ENCODE assay signal across 21 cellular contexts in genomic region chr9:18863821-18864220, GRCh38.
"Had no signal": no experiment of that assay in that cellular context is flagged by ENCODE, and none has a peak within 500 bp of the region (broad histone marks: within the 10 kb centered on the region; RNA-seq: fewer than 3 reads in every experiment).

No MANE protein-coding gene starts in this region.

- H3K4me3 ChIP-seq: mucosa of descending colon, right atrium auricular region had no signal

- H3K9me3 ChIP-seq: mucosa of descending colon, neutrophil had no signal

- H3K9me3 Mint-ChIP-seq: activated CD4-positive, alpha-beta T cell treated with anti-CD3 and anti-CD28 coated beads, Interleukin-2, amount 10 ng/mL, durations not matched to agents 7 days and 5 days; type B pancreatic cell had no signal

- H3K4me3 Mint-ChIP-seq: activated CD4-positive, alpha-beta T cell treated with anti-CD3 and anti-CD28 coated beads, Interleukin-2, amount 10 ng/mL, durations not matched to agents 7 days and 5 days; activated T-cell treated with anti-CD3 and anti-CD28 coated beads, Interleukin-2, amount 50 U/mL, for 72 hours; central memory CD8-positive, alpha-beta T cell; naive thymus-derived CD8-positive, alpha-beta T cell; type B pancreatic cell had no signal

- H3K36me3 Mint-ChIP-seq: activated naive CD4-positive, alpha-beta T cell treated with anti-CD3 and anti-CD28 coated beads, Interleukin-2, amount 50 U/mL, for 72 hours; naive thymus-derived CD8-positive, alpha-beta T cell; type B pancreatic cell had no signal

- H3K4me1 Mint-ChIP-seq: activated CD4-positive, alpha-beta T cell treated with anti-CD3 and anti-CD28 coated beads, Interleukin-2, amount 10 ng/mL, durations not matched to agents 7 days and 5 days; central memory CD8-positive, alpha-beta T cell; naive thymus-derived CD8-positive, alpha-beta T cell had no signal

- H3K27ac ChIP-seq: brain microvascular endothelial cell, neutrophil, right atrium auricular region had no signal

- H3K27me3 Mint-ChIP-seq: progenitor cell of endocrine pancreas, type B pancreatic cell had no signal

- ATAC-seq: activated naive CD4-positive, alpha-beta T cell treated with anti-CD3 and anti-CD28 coated beads, Interleukin-2, amount 50 U/mL, for 72 hours; activated T-cell treated with anti-CD3 and anti-CD28 coated beads, Interleukin-2, amount 50 U/mL, for 72 hours; left lobe of liver; mucosa of descending colon; naive thymus-derived CD8-positive, alpha-beta T cell had no signal

- H3K36me3 ChIP-seq: brain microvascular endothelial cell, neutrophil, right atrium auricular region had no signal

- H3K27me3 ChIP-seq: brain microvascular endothelial cell, neutrophil, right atrium auricular region had no signal

- DNase-seq: activated CD4-positive, alpha-beta T cell treated with anti-CD3 and anti-CD28 coated beads, Interleukin-2, amount 10 ng/mL, durations not matched to agents 7 days and 5 days; activated CD8-positive, alpha-beta memory T cell treated with anti-CD3 and anti-CD28 coated beads, Interleukin-2, amount 50 U/mL, for 48 hours; activated gamma-delta T cell; activated T-cell treated with anti-CD3 and anti-CD28 coated beads, Interleukin-2, amount 50 U/mL, for 72 hours; amniotic stem cell; brain microvascular endothelial cell; effector CD8-positive, alpha-beta T cell; hippocampal formation; mucosa of descending colon; naive thymus-derived CD8-positive, alpha-beta T cell; small intestine; stimulated activated CD4-positive, alpha-beta T cell treated with anti-CD3 and anti-CD28 coated beads, Interleukin-4, amount 100 ng/mL, for 4 hours; stimulated activated CD8-positive, alpha-beta memory T cell treated with anti-CD3 and anti-CD28 coated beads, Interleukin-4, amount 100 ng/mL, for 48 hours; stimulated activated naive CD4-positive, alpha-beta T cell treated with Interleukin-2 at 50 U/mL for 16 hours had no signal

- H3K27ac Mint-ChIP-seq: activated CD4-positive, alpha-beta T cell treated with anti-CD3 and anti-CD28 coated beads, Interleukin-2, amount 10 ng/mL, durations not matched to agents 7 days and 5 days; activated naive CD4-positive, alpha-beta T cell treated with anti-CD3 and anti-CD28 coated beads, Interleukin-2, amount 50 U/mL, for 72 hours; activated T-cell treated with anti-CD3 and anti-CD28 coated beads, Interleukin-2, amount 50 U/mL, for 72 hours; naive thymus-derived CD8-positive, alpha-beta T cell; progenitor cell of endocrine pancreas; type B pancreatic cell had no signal
